9 cellular contexts compared by ENCODE assay signal in genomic region chr10:33273295-33274002, GRCh38.
DNase-seq lines count a peak whose midpoint lies in the region; ATAC-seq and TF ChIP-seq lines count a peak whose summit lies in the region.
"Had no signal": no experiment of that assay in that cellular context is flagged by ENCODE, and none has a peak within 500 bp of the region (broad histone marks: within the 10 kb centered on the region; RNA-seq: fewer than 3 reads in every experiment).

No MANE protein-coding gene starts in this region.

- H3K36me3 Mint-ChIP-seq in Calu3 (ENCODE audit: insufficient read depth, unreplicated experiment) = no peaks in the 10 kb centered on the region

- H3K4me3 Mint-ChIP-seq in Calu3 (ENCODE audit: low read depth, unreplicated experiment) = peak overlapping the region; percentile 39
- H3K4me3 Mint-ChIP-seq: dendritic cell treated with granulocyte-macrophage colony-stimulating factor and Interleukin-4, amounts not matched to agents 40 ng/mL and 50 ng/mL, for 4 days had no signal

- no peaks in the 10 kb centered on the region for H3K27me3 ChIP-seq in effector memory CD4-positive, alpha-beta T cell (replicated peaks; ENCODE audit: control insufficient read depth, insufficient read depth, low read length, poor library complexity, severe bottlenecking)

- CTCF ChIA-PET in Calu3 (lab: Charles Lee) = interaction anchor here (0.6 to 1.0 kb wide), 4 partner anchors 18 to 1844 kb away, joined by 4 to 6 read pairs (median 5); no protein-coding TSS in a partner anchor

- BruUV-seq in Calu3 (replicated peaks; lab: Mats Ljungman, UMichigan) = TSS peak; percentile 68

- H3K27ac Mint-ChIP-seq in Calu3 (ENCODE audit: unreplicated experiment) = peak overlapping the region; percentile 91
- H3K27ac Mint-ChIP-seq: dendritic cell treated with granulocyte-macrophage colony-stimulating factor and Interleukin-4, amounts not matched to agents 40 ng/mL and 50 ng/mL, for 4 days had no signal

- peaks cover 59% of the 10 kb centered on the region for H3K4me1 Mint-ChIP-seq in Calu3 (ENCODE audit: low read depth, unreplicated experiment)

- H3K27ac ChIP-seq in effector memory CD4-positive, alpha-beta T cell (ENCODE audit: insufficient read depth, low read length, poor library complexity, severe bottlenecking) = no peak overlapping the region

- no peak overlapping the region for H3K4me3 ChIP-seq in effector memory CD4-positive, alpha-beta T cell (ENCODE audit: insufficient read depth, low read depth, low read length, poor library complexity, severe bottlenecking)

- no peak for ATAC-seq in HG03469 (IDR thresholded peaks at IDR 0.05; ENCODE audit: unreplicated experiment)

- H3K9me3 ChIP-seq in effector memory CD4-positive, alpha-beta T cell (ENCODE audit: control insufficient read depth, low read length) = no peaks in the 10 kb centered on the region

- intact Hi-C loops in Calu3 (cut with micrococcal nuclease; ENCODE audit: unreplicated experiment) = no loop called here

- no peaks in the 10 kb centered on the region for H3K36me3 ChIP-seq in effector memory CD4-positive, alpha-beta T cell (ENCODE audit: control insufficient read depth, insufficient read depth, low read length)

- TF ChIP-seq CTCF in Calu3 (IDR thresholded peaks at IDR 0.05; ENCODE audit: unreplicated experiment) (no peak), GM10266 (IDR thresholded peaks at IDR 0.05; ENCODE audit: control insufficient read depth, insufficient read depth, low read depth, missing control alignments) (no peak)

- no peaks in the 10 kb centered on the region for H3K27me3 Mint-ChIP-seq in Calu3 (ENCODE audit: unreplicated experiment)

- H3K4me1 ChIP-seq in effector memory CD4-positive, alpha-beta T cell (ENCODE audit: control insufficient read depth, insufficient read depth, low read length, poor library complexity, severe bottlenecking) = no peaks in the 10 kb centered on the region

- DNase-seq in Calu3 = peak; percentile 84
- peak; percentile 96 for DNase-seq in NCI-H460 (ENCODE audit: extremely low read depth, low read depth)
- DNase-seq in ecto neural progenitor cell (ENCODE audit: low spot score) = peak; percentile 49
- DNase-seq in mesenteric fat pad (ENCODE audit: low spot score) = peak; percentile 92
- DNase-seq in GM10266 (ENCODE audit: extremely low spot score) = no peak
- DNase-seq in effector memory CD4-positive, alpha-beta T cell = no peak
- DNase-seq in SKM-1 (lab: John Stamatoyannopoulos, UW; ENCODE audit: unreplicated experiment) = no peak

- no peaks in the 10 kb centered on the region for H3K9me3 Mint-ChIP-seq in Calu3 (ENCODE audit: low read depth, unreplicated experiment)
- H3K9me3 Mint-ChIP-seq: dendritic cell treated with granulocyte-macrophage colony-stimulating factor and Interleukin-4, amounts not matched to agents 40 ng/mL and 50 ng/mL, for 4 days had no signal

Comparison
In these comparisons a context has a peak if more than half of its experiments do, and no peak if none do; other contexts are left out.
1. DNase-seq: peak in Calu3 (single experiment), NCI-H460 (single experiment), ecto neural progenitor cell (single experiment) and mesenteric fat pad (single experiment); none in GM10266 (single experiment), effector memory CD4-positive, alpha-beta T cell (0 of 3) and SKM-1 (single experiment).